1 cellular context compared by ENCODE assay signal in the genomic region with DNA sequence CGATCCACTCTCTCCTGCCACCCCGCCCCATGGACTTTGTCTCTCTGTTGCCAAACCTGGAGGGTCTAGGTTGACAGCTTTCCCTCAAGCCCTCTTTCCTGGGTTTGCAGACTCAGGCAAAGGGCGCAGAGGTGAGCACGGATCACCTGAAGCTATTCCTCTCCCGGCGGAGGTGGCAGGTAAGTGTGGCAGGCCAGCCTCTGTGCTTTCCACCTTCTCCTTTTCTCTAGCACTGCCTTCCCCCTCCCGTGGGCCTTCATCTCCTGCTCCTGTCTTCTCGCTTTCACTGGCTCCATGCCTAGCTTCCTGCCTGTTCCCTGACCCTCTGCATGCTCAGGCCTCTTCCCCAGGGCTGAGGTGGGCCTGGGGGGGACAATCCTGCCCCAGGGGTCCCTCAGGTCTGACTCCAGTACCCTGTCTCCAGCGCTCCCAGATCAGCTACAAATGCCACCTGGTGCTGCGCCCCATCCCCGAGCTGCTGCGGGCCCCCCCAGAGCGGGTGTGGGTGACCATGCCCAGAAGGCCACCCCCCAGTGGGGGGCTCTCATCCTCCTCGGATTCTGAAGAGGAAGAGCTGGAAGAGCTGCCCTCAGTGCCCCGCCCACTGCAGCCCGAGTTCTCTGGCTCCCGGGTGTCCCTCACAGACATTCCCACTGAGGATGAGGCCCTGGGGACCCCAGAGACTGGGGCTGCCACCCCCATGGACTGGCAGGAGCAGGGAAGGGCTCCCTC.
TF ChIP-seq lines count a peak whose summit lies in the region.

No MANE protein-coding gene starts in this region.

TF ChIP-seq in H1, 55 proteins besides CTCF, POLR2A, EP300 and RAD21:
- no peak for TF ChIP-seq SIX5 (IDR thresholded peaks at IDR 0.05; ENCODE audit: low read depth, low read length)
- TF ChIP-seq, protein P1, sequence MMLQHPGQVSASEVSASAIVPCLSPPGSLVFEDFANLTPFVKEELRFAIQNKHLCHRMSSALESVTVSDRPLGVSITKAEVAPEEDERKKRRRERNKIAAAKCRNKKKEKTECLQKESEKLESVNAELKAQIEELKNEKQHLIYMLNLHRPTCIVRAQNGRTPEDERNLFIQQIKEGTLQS (IDR thresholded peaks at IDR 0.05; ENCODE audit: insufficient read depth, low read depth, low read length) = no peak
- TF ChIP-seq CREB1 (IDR thresholded peaks at IDR 0.05) = no peak
- no peak for TF ChIP-seq SIN3A (conservative IDR thresholded peaks at IDR 0.05 in 1 of 2, IDR thresholded peaks at IDR 0.05 in 1 of 2; ENCODE audit: low read depth in 1 of 2, low read length in 2 of 2)
- no peak for TF ChIP-seq SRF (IDR thresholded peaks at IDR 0.05; ENCODE audit: low read depth, low read length)
- TF ChIP-seq YY1 (IDR thresholded peaks at IDR 0.05; ENCODE audit: low read depth, low read length) = no peak
- TF ChIP-seq JUN (IDR thresholded peaks at IDR 0.05; ENCODE audit: low read depth, low read length) = no peak
- no peak for TF ChIP-seq BRCA1 (IDR thresholded peaks at IDR 0.05; ENCODE audit: low read depth, low read length)
- no peak for TF ChIP-seq RNF2 (IDR thresholded peaks at IDR 0.05; ENCODE audit: borderline replicate concordance, low read depth, low read length, missing control alignments, poor library complexity, severe bottlenecking)
- TF ChIP-seq, protein P2, sequence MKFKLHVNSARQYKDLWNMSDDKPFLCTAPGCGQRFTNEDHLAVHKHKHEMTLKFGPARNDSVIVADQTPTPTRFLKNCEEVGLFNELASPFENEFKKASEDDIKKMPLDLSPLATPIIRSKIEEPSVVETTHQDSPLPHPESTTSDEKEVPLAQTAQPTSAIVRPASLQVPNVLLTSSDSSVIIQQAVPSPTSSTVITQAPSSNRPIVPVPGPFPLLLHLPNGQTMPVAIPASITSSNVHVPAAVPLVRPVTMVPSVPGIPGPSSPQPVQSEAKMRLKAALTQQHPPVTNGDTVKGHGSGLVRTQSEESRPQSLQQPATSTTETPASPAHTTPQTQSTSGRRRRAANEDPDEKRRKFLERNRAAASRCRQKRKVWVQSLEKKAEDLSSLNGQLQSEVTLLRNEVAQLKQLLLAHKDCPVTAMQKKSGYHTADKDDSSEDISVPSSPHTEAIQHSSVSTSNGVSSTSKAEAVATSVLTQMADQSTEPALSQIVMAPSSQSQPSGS (IDR thresholded peaks at IDR 0.05; ENCODE audit: low read length) = no peak
- no peak for TF ChIP-seq RXRA (IDR thresholded peaks at IDR 0.05; ENCODE audit: insufficient read depth, low read depth, low read length)
- no peak for TF ChIP-seq SP2 (IDR thresholded peaks at IDR 0.05; ENCODE audit: low read length)
- TF ChIP-seq, protein P3, sequence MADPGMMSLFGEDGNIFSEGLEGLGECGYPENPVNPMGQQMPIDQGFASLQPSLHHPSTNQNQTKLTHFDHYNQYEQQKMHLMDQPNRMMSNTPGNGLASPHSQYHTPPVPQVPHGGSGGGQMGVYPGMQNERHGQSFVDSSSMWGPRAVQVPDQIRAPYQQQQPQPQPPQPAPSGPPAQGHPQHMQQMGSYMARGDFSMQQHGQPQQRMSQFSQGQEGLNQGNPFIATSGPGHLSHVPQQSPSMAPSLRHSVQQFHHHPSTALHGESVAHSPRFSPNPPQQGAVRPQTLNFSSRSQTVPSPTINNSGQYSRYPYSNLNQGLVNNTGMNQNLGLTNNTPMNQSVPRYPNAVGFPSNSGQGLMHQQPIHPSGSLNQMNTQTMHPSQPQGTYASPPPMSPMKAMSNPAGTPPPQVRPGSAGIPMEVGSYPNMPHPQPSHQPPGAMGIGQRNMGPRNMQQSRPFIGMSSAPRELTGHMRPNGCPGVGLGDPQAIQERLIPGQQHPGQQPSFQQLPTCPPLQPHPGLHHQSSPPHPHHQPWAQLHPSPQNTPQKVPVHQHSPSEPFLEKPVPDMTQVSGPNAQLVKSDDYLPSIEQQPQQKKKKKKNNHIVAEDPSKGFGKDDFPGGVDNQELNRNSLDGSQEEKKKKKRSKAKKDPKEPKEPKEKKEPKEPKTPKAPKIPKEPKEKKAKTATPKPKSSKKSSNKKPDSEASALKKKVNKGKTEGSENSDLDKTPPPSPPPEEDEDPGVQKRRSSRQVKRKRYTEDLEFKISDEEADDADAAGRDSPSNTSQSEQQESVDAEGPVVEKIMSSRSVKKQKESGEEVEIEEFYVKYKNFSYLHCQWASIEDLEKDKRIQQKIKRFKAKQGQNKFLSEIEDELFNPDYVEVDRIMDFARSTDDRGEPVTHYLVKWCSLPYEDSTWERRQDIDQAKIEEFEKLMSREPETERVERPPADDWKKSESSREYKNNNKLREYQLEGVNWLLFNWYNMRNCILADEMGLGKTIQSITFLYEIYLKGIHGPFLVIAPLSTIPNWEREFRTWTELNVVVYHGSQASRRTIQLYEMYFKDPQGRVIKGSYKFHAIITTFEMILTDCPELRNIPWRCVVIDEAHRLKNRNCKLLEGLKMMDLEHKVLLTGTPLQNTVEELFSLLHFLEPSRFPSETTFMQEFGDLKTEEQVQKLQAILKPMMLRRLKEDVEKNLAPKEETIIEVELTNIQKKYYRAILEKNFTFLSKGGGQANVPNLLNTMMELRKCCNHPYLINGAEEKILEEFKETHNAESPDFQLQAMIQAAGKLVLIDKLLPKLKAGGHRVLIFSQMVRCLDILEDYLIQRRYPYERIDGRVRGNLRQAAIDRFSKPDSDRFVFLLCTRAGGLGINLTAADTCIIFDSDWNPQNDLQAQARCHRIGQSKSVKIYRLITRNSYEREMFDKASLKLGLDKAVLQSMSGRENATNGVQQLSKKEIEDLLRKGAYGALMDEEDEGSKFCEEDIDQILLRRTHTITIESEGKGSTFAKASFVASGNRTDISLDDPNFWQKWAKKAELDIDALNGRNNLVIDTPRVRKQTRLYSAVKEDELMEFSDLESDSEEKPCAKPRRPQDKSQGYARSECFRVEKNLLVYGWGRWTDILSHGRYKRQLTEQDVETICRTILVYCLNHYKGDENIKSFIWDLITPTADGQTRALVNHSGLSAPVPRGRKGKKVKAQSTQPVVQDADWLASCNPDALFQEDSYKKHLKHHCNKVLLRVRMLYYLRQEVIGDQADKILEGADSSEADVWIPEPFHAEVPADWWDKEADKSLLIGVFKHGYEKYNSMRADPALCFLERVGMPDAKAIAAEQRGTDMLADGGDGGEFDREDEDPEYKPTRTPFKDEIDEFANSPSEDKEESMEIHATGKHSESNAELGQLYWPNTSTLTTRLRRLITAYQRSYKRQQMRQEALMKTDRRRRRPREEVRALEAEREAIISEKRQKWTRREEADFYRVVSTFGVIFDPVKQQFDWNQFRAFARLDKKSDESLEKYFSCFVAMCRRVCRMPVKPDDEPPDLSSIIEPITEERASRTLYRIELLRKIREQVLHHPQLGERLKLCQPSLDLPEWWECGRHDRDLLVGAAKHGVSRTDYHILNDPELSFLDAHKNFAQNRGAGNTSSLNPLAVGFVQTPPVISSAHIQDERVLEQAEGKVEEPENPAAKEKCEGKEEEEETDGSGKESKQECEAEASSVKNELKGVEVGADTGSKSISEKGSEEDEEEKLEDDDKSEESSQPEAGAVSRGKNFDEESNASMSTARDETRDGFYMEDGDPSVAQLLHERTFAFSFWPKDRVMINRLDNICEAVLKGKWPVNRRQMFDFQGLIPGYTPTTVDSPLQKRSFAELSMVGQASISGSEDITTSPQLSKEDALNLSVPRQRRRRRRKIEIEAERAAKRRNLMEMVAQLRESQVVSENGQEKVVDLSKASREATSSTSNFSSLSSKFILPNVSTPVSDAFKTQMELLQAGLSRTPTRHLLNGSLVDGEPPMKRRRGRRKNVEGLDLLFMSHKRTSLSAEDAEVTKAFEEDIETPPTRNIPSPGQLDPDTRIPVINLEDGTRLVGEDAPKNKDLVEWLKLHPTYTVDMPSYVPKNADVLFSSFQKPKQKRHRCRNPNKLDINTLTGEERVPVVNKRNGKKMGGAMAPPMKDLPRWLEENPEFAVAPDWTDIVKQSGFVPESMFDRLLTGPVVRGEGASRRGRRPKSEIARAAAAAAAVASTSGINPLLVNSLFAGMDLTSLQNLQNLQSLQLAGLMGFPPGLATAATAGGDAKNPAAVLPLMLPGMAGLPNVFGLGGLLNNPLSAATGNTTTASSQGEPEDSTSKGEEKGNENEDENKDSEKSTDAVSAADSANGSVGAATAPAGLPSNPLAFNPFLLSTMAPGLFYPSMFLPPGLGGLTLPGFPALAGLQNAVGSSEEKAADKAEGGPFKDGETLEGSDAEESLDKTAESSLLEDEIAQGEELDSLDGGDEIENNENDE (IDR thresholded peaks at IDR 0.05; ENCODE audit: insufficient replicate concordance, low read length) = no peak
- TF ChIP-seq CBX5 (IDR thresholded peaks at IDR 0.05; ENCODE audit: low read depth, low read length) = no peak
- TF ChIP-seq BCL11A (IDR thresholded peaks at IDR 0.05; ENCODE audit: low read depth in 2 of 2, low read length in 2 of 2) = no peak
- no peak for TF ChIP-seq HDAC6 (IDR thresholded peaks at IDR 0.05; ENCODE audit: low read depth, low read length)
- TF ChIP-seq CHD2 (IDR thresholded peaks at IDR 0.05; ENCODE audit: low read length) = no peak
- no peak for TF ChIP-seq FOSL1 (IDR thresholded peaks at IDR 0.05; ENCODE audit: insufficient read depth, low read depth, low read length)
- TF ChIP-seq POU5F1 (IDR thresholded peaks at IDR 0.05; ENCODE audit: low read depth, low read length) = no peak
